In genomic region chr15:73024161-73024560, GRCh38 we compare ENCODE assay signal across 23 cellular contexts.
"Had no signal": no experiment of that assay in that cellular context is flagged by ENCODE, and none has a peak within 500 bp of the region (broad histone marks: within the 10 kb centered on the region; RNA-seq: fewer than 3 reads in every experiment).

No MANE protein-coding gene starts in this region.

- H3K4me1 ChIP-seq: colonic mucosa, gastrocnemius medialis, right atrium auricular region, testis had no signal

- H3K27ac ChIP-seq: colonic mucosa, epithelial cell of prostate, esophagus muscularis mucosa, gastrocnemius medialis, ovary, right atrium auricular region, sigmoid colon, skin epidermis, testis, transverse colon had no signal

- H3K27me3 ChIP-seq: colonic mucosa, esophagus muscularis mucosa, gastrocnemius medialis, ovary, right atrium auricular region, sigmoid colon, testis had no signal

- H3K9me3 ChIP-seq: colonic mucosa, esophagus muscularis mucosa, gastrocnemius medialis, mucosa of descending colon, ovary, right atrium auricular region, sigmoid colon, testis, transverse colon had no signal

- H3K4me3 ChIP-seq: colonic mucosa, esophagus muscularis mucosa, gastrocnemius medialis, mucosa of descending colon, ovary, right atrium auricular region, sigmoid colon, skin epidermis, testis, transverse colon had no signal

- DNase-seq: colonic mucosa; dermis blood vessel endothelial cell; effector CD8-positive, alpha-beta T cell; gastrocnemius medialis; kidney; left cardiac atrium; left ventricle myocardium superior; mammary epithelial cell; mucosa of descending colon; naive thymus-derived CD8-positive, alpha-beta T cell; nucleus accumbens; ovary; sigmoid colon; stimulated activated CD4-positive, alpha-beta T cell treated with anti-CD3 and anti-CD28 coated beads, Interleukin-2, amount 100 ng/mL, for 24 hours; stimulated activated CD4-positive, alpha-beta T cell treated with anti-CD3 and anti-CD28 coated beads, Interleukin-4, amount 100 ng/mL, for 4 hours; stimulated activated naive B cell treated with anti-CD40 and anti-IgM and Interleukin-4, amounts not matched to agents 10 μg/mL and 1 μg/mL and 100 μg/mL, for 72 hours; stimulated activated naive CD8-positive, alpha-beta T cell treated with anti-CD3 and anti-CD28 coated beads, Interleukin-15, amount 100 ng/mL, for 72 hours; testis; transverse colon had no signal

- H3K36me3 ChIP-seq: colonic mucosa, esophagus muscularis mucosa, gastrocnemius medialis, ovary, right atrium auricular region, sigmoid colon, transverse colon had no signal

- ATAC-seq: gastrocnemius medialis; left cardiac atrium; left ventricle myocardium superior; mucosa of descending colon; naive thymus-derived CD8-positive, alpha-beta T cell; stimulated activated naive B cell treated with anti-CD40 and anti-IgM and Interleukin-4, amounts not matched to agents 10 μg/mL and 1 μg/mL and 100 μg/mL, for 72 hours; stimulated activated naive CD8-positive, alpha-beta T cell treated with anti-CD3 and anti-CD28 coated beads, Interleukin-15, amount 100 ng/mL, for 72 hours had no signal
